Comparison of ENCODE assay signal across 8 cellular contexts in the genomic region with DNA sequence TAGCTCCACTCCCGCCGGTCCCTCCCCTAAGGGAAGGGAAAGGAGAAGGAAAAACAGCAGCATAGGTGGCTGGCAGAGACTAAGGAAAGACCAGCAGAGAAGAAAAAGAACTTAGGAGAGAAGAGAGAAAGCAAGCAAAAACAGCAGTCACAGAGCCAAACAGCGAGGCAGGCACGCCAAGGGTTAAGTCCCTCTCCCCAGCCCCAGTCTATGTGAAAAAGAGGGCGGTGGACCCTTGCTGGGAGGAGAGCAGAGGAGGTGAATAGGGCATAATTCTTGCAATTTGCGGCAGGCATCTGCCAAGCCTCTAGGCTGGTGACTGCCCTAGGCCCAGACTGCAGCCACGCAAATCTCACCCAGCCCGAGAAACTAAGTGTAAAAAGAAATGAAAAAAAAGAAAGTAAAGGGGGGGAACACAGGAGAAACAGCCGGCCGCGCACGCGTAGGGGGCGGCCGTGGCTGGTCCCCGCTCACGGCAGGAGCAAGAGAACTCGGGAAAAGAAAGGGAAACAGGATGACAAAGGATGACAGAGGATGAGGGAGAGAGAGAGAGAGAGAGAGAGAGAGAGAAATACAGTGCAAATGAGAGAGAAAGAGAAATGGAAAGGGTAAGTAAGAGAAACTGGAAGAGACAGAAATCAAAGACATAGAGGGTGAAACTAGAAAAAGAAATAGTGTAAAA. TPM values are rescaled to one million over a fixed set of nuclear protein-coding genes. Genes with fewer than 3 reads are reported as not detected.
DNase-seq lines count a peak whose midpoint lies in the region; ATAC-seq and TF ChIP-seq lines count a peak whose summit lies in the region.
"Had no signal": no experiment of that assay in that cellular context is flagged by ENCODE, and none has a peak within 500 bp of the region (broad histone marks: within the 10 kb centered on the region; RNA-seq: fewer than 3 reads in every experiment).

No MANE protein-coding gene starts in this region.

- H3K4me1 Mint-ChIP-seq in activated T-helper 17 cell treated with anti-CD3 and anti-CD28 coated beads, Interleukin-2, amount 50 U/mL, for 72 hours, result peaks cover 14% of the 10 kb centered on the region

- H3K4me1 ChIP-seq in left ventricle myocardium inferior, result no peaks in the 10 kb centered on the region

- ATAC-seq in GM18870 (IDR thresholded peaks at IDR 0.05; ENCODE audit: unreplicated experiment) (peak; percentile 48), HG02973 (IDR thresholded peaks at IDR 0.05; ENCODE audit: unreplicated experiment) (peak; percentile 61)
- ATAC-seq in activated T-helper 17 cell treated with anti-CD3 and anti-CD28 coated beads, Interleukin-2, amount 50 U/mL, for 72 hours (replicated peaks), result peak; percentile 75

- no peaks in the 10 kb centered on the region for H3K27me3 Mint-ChIP-seq in activated T-helper 17 cell treated with anti-CD3 and anti-CD28 coated beads, Interleukin-2, amount 50 U/mL, for 72 hours

- H3K27ac Mint-ChIP-seq in activated T-helper 17 cell treated with anti-CD3 and anti-CD28 coated beads, Interleukin-2, amount 50 U/mL, for 72 hours, result peak overlapping the region; percentile 92

- H3K36me3 Mint-ChIP-seq in activated T-helper 17 cell treated with anti-CD3 and anti-CD28 coated beads, Interleukin-2, amount 50 U/mL, for 72 hours (ENCODE audit: low read depth), result no peaks in the 10 kb centered on the region

- no peak for TF ChIP-seq CTCF in left ventricle myocardium inferior (IDR thresholded peaks at IDR 0.05; ENCODE audit: borderline replicate concordance)

- intact Hi-C loops in left ventricle myocardium inferior (cut with micrococcal nuclease), result no loop called here

- no peaks in the 10 kb centered on the region for H3K36me3 ChIP-seq in left ventricle myocardium inferior

- DNase-seq in left ventricle myocardium inferior, result no peak
- peak; percentile 9 for DNase-seq in stimulated activated naive CD4-positive, alpha-beta T cell treated with Interleukin-2 at 50 U/mL for 16 hours (lab: John Stamatoyannopoulos, UW)
- no peak for DNase-seq in GDM1 (lab: John Stamatoyannopoulos, UW)
- no peak for DNase-seq in NCI-H526 (lab: John Stamatoyannopoulos, UW)

- H3K9me3 ChIP-seq in left ventricle myocardium inferior (replicated peaks), result no peaks in the 10 kb centered on the region

- H3K9me3 Mint-ChIP-seq in activated T-helper 17 cell treated with anti-CD3 and anti-CD28 coated beads, Interleukin-2, amount 50 U/mL, for 72 hours, result no peaks in the 10 kb centered on the region

- H3K4me3 Mint-ChIP-seq in activated T-helper 17 cell treated with anti-CD3 and anti-CD28 coated beads, Interleukin-2, amount 50 U/mL, for 72 hours, result peak overlapping the region; percentile 75

- H3K27ac ChIP-seq in left ventricle myocardium inferior (replicated peaks), result no peak overlapping the region
- H3K27ac ChIP-seq: VCaP had no signal

- peaks cover 2% of the 10 kb centered on the region for H3K27me3 ChIP-seq in left ventricle myocardium inferior (ENCODE audit: low read depth)

- peak overlapping the region; percentile 44 for H3K4me3 ChIP-seq in left ventricle myocardium inferior

RNA-seq across cellular contexts. Expression of a gene that starts 48.6 kb away (rescaled TPM):
- not detected for total RNA-seq in activated T-helper 17 cell treated with anti-CD3 and anti-CD28 coated beads, Interleukin-2, amount 50 U/mL, for 72 hours
- not detected for total RNA-seq in left ventricle myocardium inferior

RNA-seq across cellular contexts. Expression of a gene that starts 50.6 kb away (rescaled TPM):
- total RNA-seq in activated T-helper 17 cell treated with anti-CD3 and anti-CD28 coated beads, Interleukin-2, amount 50 U/mL, for 72 hours, result not detected
- not detected for total RNA-seq in left ventricle myocardium inferior

RNA-seq across cellular contexts. Expression of a gene that starts 56.5 kb away (rescaled TPM):
- under 1 TPM; 0.50 to 0.56 TPM for total RNA-seq in activated T-helper 17 cell treated with anti-CD3 and anti-CD28 coated beads, Interleukin-2, amount 50 U/mL, for 72 hours
- total RNA-seq in left ventricle myocardium inferior, result 3.0 TPM
